In genomic region chr2:10302479-10303173, GRCh38 we compare ENCODE assay signal across 8 cellular contexts.
A peak's percentile ranks its signal among the peaks of the same experiment; 100 is the strongest.
DNase-seq lines count a peak whose midpoint lies in the region; ATAC-seq lines count a peak whose summit lies in the region.

TSS of gene HPCAL1 (plus strand) at chr2:10302904. CDS start at chr2:10419758, 116,854 bp downstream.

- DNase-seq in AG08395 (ENCODE audit: low spot score) (peak; percentile 93), NCI-H345 (lab: John Stamatoyannopoulos, UW) (peak; percentile 90), kidney tubule cell (ENCODE audit: low spot score) (peak; percentile 90)
- peak; percentile 62 to 75 for DNase-seq in activated CD4-positive, alpha-beta T cell treated with anti-CD3 and anti-CD28 coated beads for 24 hours (ENCODE audit: low read depth in 2 of 2)
- peak; percentile 67 to 80 for DNase-seq in stimulated activated CD4-positive, alpha-beta T cell treated with anti-CD3 and anti-CD28 coated beads, Interleukin-1b, Interleukin-23, amount 100 ng/mL, for 4 hours (ENCODE audit: low read depth in 2 of 2)

- peak; percentile 87 for ATAC-seq in GM18861 (IDR thresholded peaks at IDR 0.05; ENCODE audit: unreplicated experiment)
- peak; percentile 77 for ATAC-seq in HG03095 (IDR thresholded peaks at IDR 0.05; ENCODE audit: unreplicated experiment)

- H3K27ac ChIP-seq in cingulate gyrus (ENCODE audit: low read depth, low read length) = peak within 1 kb of the TSS; percentile 84

Comparison
In these comparisons a context has a peak if more than half of its experiments do, and no peak if none do; other contexts are left out.
1. Peak in every context shown above with its lines: DNase-seq, ATAC-seq and H3K27ac ChIP-seq.